9 cellular contexts compared by ENCODE assay signal in the genomic region with DNA sequence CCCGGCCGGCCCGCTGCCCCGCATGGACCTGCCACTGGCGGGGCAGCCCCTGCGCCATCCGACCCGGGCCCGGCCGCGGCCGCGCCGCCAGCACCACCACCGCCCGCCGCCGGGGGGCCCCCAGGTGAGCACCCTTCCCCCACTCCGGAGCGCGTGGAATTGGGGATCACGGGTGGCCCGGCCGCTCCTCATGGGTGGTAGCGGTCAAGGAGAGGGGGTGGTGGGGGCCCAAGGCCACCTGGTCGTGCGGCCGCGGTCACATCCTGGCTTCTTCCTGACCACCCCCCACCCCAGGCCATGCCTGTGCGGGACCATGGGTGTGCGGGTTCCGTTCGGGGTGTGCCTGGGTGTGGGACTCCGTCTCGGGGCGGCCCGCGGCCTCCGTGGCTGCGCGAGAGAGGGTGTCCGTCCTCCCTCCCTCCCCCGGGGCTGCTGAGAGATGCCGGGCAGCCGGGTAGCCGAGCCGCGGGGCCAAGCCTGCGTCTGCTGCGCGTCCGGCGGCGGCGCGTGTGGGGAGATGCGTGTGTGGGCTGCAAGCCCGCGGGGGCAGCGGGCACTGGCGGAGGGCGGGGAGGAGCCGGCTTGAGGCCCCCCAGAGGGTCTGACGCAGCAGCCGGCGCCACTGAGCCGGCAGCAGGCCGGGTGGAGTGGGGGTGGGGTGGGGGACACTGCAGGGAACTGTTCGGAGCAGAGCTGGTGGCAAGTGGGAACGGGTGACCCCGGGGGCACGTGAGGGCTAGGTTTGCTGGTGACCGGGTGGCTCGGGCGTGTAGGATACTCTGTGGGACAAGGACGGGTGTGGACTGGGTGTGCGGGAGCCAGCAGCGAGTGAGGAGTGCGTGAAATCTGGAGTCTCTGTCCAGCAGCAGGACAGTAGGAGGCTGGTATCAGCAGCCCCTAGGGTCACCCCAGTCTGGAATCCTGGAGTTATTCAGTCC. TPM values are rescaled to one million over a fixed set of nuclear protein-coding genes. Genes with fewer than 3 reads are reported as not detected.
DNase-seq lines count a peak whose midpoint lies in the region; ATAC-seq and TF ChIP-seq lines count a peak whose summit lies in the region.
"Had no signal": no experiment of that assay in that cellular context is flagged by ENCODE, and none has a peak within 500 bp of the region (broad histone marks: within the 10 kb centered on the region; RNA-seq: fewer than 3 reads in every experiment).

No MANE protein-coding gene starts in this region.

- no peak for TF ChIP-seq POLR2A in suprapubic skin (IDR thresholded peaks at IDR 0.05)

- H3K36me3 ChIP-seq in suprapubic skin = peaks cover 17% of the 10 kb centered on the region

- 16% methylated on average over 27 of the region's 79 CpGs for WGBS in suprapubic skin

- H3K27me3 ChIP-seq in suprapubic skin = peaks cover 64% of the 10 kb centered on the region

- ATAC-seq in HG03439 (IDR thresholded peaks at IDR 0.05; ENCODE audit: unreplicated experiment) (no peak), GM21515 (IDR thresholded peaks at IDR 0.05; ENCODE audit: unreplicated experiment) (no peak)

- H3K4me3 ChIP-seq in iPS-11a (ENCODE audit: low read depth, low read length) (peak overlapping the region; percentile 63), suprapubic skin (peak overlapping the region; percentile 43)

- TF ChIP-seq CTCF in suprapubic skin (IDR thresholded peaks at IDR 0.05) = no peak

- peaks cover 32% of the 10 kb centered on the region for H3K4me1 ChIP-seq in suprapubic skin

- H3K9me3 ChIP-seq in suprapubic skin = no peaks in the 10 kb centered on the region

- DNase-seq in NCI-H748 (lab: John Stamatoyannopoulos, UW; ENCODE audit: unreplicated experiment) = peak; percentile 56
- no peak for DNase-seq in NCI-H748 treated with DMSO at 0.1 percent for 48 hours (lab: John Stamatoyannopoulos, UW)
- DNase-seq in suprapubic skin (ENCODE audit: low spot score in 2 of 2) = peak in 1 of 2 donors; percentile 66
- DNase-seq in effector CD8-positive, alpha-beta T cell (lab: John Stamatoyannopoulos, UW) = no peak
- DNase-seq: NCI-H2029 treated with DMSO at 0.1 percent for 48 hours had no signal

- H3K27ac ChIP-seq in angular gyrus (ENCODE audit: low read depth, low read length) = peak overlapping the region; percentile 80
- no peak overlapping the region for H3K27ac ChIP-seq in suprapubic skin

- no peak for TF ChIP-seq EP300 in suprapubic skin (IDR thresholded peaks at IDR 0.05)

RNA-seq across cellular contexts. Expression of gene ACD, which starts 6.7 kb away (rescaled TPM):
- 10 to 100 TPM; 17.6 to 33.9 (median 22.3) TPM for total RNA-seq in suprapubic skin

RNA-seq across cellular contexts. Expression of gene PARD6A, which starts 7.4 kb away (rescaled TPM):
- total RNA-seq in suprapubic skin = 1 to 10 TPM; 2.3 to 4.3 (median 3.4) TPM

RNA-seq across cellular contexts. Expression of gene CARMIL2, which starts 8.5 kb away (rescaled TPM):
- total RNA-seq in suprapubic skin = 1 to 10 TPM in 1 of 4 donors, under 1 TPM in 3; 0.19 to 2.3 (median 0.51) TPM

RNA-seq across cellular contexts. Expression of gene ENKD1, which starts 13.2 kb away (rescaled TPM):
- 10 to 100 TPM; 10.1 to 33.6 (median 13.7) TPM for total RNA-seq in suprapubic skin

RNA-seq across cellular contexts. Expression of gene C16orf86, which starts 13.2 kb away (rescaled TPM):
- 1 to 10 TPM; 2.1 to 6.8 (median 3.6) TPM for total RNA-seq in suprapubic skin
